Comparison of ENCODE assay signal across 1 cellular context in genomic region chr3:195001961-195002861, GRCh38.
A peak's percentile ranks its signal among the peaks of the same experiment; 100 is the strongest.
TF ChIP-seq lines count a peak whose summit lies in the region.

No MANE protein-coding gene starts in this region.

TF ChIP-seq in HepG2, 621 proteins besides CTCF, POLR2A, EP300 and RAD21 (continued from another document and continues in another):
- TF ChIP-seq ZNF329 (CRISPR knock-in tag; IDR thresholded peaks at IDR 0.05; ENCODE audit: low read depth) (no peak), FOSL2 (CRISPR knock-in tag; IDR thresholded peaks at IDR 0.05) (peak; percentile 58), FOXP1 (IDR thresholded peaks at IDR 0.05) (no peak), FOXP1 (CRISPR knock-in tag; IDR thresholded peaks at IDR 0.05) (peak; percentile 25), ELF3 (CRISPR knock-in tag; IDR thresholded peaks at IDR 0.05) (peak; percentile 52), ERF (CRISPR knock-in tag; IDR thresholded peaks at IDR 0.05) (peak; percentile 71; the same call in 1 of the 2 replicates), ZNF768 (CRISPR knock-in tag; IDR thresholded peaks at IDR 0.05) (peak; percentile 19; the same call in 1 of the 2 replicates), ZNF234 (CRISPR knock-in tag; conservative IDR thresholded peaks at IDR 0.05) (no peak), ATF3 (CRISPR knock-in tag; IDR thresholded peaks at IDR 0.05) (0 out of 2 replicates have a peak, but pooled peaks have one; percentile 31), SMAD3 (CRISPR knock-in tag; IDR thresholded peaks at IDR 0.05) (peak; percentile 55; the same call in 1 of the 2 replicates), TGIF2 (CRISPR knock-in tag; IDR thresholded peaks at IDR 0.05) (no peak), ASH2L (IDR thresholded peaks at IDR 0.05; ENCODE audit: insufficient read length, low read depth, low read length) (peak; percentile 25), ZNF766 (CRISPR knock-in tag; IDR thresholded peaks at IDR 0.05; ENCODE audit: borderline replicate concordance) (no peak), ELF1 (CRISPR knock-in tag; IDR thresholded peaks at IDR 0.05) (0 out of 2 replicates have a peak, but pooled peaks have one; percentile 11), HMG20A (CRISPR knock-in tag; IDR thresholded peaks at IDR 0.05; ENCODE audit: borderline replicate concordance) (peak; percentile 27; the same call in 1 of the 2 replicates), MZF1 (CRISPR knock-in tag; IDR thresholded peaks at IDR 0.05; ENCODE audit: borderline replicate concordance) (no peak), KAT8 (CRISPR knock-in tag; IDR thresholded peaks at IDR 0.05) (peak; percentile 43; the same call in 1 of the 2 replicates), FOXA3 (CRISPR knock-in tag; IDR thresholded peaks at IDR 0.05) (peak; percentile 50), ARNTL (CRISPR knock-in tag; IDR thresholded peaks at IDR 0.05) (no peak), ZBED4 (CRISPR knock-in tag; IDR thresholded peaks at IDR 0.05; ENCODE audit: borderline replicate concordance) (peak; percentile 79; the same call in 1 of the 2 replicates), TFE3 (CRISPR knock-in tag; IDR thresholded peaks at IDR 0.05) (0 out of 2 replicates have a peak, but pooled peaks have one; percentile 45), HOXA7 (CRISPR knock-in tag; IDR thresholded peaks at IDR 0.05) (no peak), ZSCAN20 (CRISPR knock-in tag; IDR thresholded peaks at IDR 0.05; ENCODE audit: borderline replicate concordance) (no peak), TAF15 (IDR thresholded peaks at IDR 0.05; ENCODE audit: low read depth, low read length, poor library complexity, severe bottlenecking) (no peak), ZNF251 (CRISPR knock-in tag; IDR thresholded peaks at IDR 0.05) (no peak), ZNF253 (CRISPR knock-in tag; IDR thresholded peaks at IDR 0.05; ENCODE audit: borderline replicate concordance) (no peak), FOXO1 (CRISPR knock-in tag; IDR thresholded peaks at IDR 0.05) (peak; percentile 64; the same call in 1 of the 2 replicates), HNF4A (CRISPR knock-in tag; IDR thresholded peaks at IDR 0.05) (peak; percentile 30; the same call in 1 of the 2 replicates), PPARG (CRISPR knock-in tag; conservative IDR thresholded peaks at IDR 0.05) (0 out of 2 replicates have a peak, but pooled peaks have one; percentile 26), ZNF121 (CRISPR knock-in tag; IDR thresholded peaks at IDR 0.05) (0 out of 2 replicates have a peak, but pooled peaks have one; percentile 8), AHR (CRISPR knock-in tag; IDR thresholded peaks at IDR 0.05) (0 out of 2 replicates have a peak, but pooled peaks have one; percentile 41), NKX3-1 (CRISPR knock-in tag; IDR thresholded peaks at IDR 0.05) (no peak), ZNF446 (CRISPR knock-in tag; IDR thresholded peaks at IDR 0.05) (no peak)
- TF ChIP-seq, protein P1, sequence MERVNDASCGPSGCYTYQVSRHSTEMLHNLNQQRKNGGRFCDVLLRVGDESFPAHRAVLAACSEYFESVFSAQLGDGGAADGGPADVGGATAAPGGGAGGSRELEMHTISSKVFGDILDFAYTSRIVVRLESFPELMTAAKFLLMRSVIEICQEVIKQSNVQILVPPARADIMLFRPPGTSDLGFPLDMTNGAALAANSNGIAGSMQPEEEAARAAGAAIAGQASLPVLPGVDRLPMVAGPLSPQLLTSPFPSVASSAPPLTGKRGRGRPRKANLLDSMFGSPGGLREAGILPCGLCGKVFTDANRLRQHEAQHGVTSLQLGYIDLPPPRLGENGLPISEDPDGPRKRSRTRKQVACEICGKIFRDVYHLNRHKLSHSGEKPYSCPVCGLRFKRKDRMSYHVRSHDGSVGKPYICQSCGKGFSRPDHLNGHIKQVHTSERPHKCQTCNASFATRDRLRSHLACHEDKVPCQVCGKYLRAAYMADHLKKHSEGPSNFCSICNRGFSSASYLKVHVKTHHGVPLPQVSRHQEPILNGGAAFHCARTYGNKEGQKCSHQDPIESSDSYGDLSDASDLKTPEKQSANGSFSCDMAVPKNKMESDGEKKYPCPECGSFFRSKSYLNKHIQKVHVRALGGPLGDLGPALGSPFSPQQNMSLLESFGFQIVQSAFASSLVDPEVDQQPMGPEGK (CRISPR knock-in tag; IDR thresholded peaks at IDR 0.05), result peak; percentile 73
- TF ChIP-seq, protein P2, sequence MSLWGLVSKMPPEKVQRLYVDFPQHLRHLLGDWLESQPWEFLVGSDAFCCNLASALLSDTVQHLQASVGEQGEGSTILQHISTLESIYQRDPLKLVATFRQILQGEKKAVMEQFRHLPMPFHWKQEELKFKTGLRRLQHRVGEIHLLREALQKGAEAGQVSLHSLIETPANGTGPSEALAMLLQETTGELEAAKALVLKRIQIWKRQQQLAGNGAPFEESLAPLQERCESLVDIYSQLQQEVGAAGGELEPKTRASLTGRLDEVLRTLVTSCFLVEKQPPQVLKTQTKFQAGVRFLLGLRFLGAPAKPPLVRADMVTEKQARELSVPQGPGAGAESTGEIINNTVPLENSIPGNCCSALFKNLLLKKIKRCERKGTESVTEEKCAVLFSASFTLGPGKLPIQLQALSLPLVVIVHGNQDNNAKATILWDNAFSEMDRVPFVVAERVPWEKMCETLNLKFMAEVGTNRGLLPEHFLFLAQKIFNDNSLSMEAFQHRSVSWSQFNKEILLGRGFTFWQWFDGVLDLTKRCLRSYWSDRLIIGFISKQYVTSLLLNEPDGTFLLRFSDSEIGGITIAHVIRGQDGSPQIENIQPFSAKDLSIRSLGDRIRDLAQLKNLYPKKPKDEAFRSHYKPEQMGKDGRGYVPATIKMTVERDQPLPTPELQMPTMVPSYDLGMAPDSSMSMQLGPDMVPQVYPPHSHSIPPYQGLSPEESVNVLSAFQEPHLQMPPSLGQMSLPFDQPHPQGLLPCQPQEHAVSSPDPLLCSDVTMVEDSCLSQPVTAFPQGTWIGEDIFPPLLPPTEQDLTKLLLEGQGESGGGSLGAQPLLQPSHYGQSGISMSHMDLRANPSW (CRISPR knock-in tag; IDR thresholded peaks at IDR 0.05; ENCODE audit: borderline replicate concordance), result no peak
- TF ChIP-seq, protein P3, sequence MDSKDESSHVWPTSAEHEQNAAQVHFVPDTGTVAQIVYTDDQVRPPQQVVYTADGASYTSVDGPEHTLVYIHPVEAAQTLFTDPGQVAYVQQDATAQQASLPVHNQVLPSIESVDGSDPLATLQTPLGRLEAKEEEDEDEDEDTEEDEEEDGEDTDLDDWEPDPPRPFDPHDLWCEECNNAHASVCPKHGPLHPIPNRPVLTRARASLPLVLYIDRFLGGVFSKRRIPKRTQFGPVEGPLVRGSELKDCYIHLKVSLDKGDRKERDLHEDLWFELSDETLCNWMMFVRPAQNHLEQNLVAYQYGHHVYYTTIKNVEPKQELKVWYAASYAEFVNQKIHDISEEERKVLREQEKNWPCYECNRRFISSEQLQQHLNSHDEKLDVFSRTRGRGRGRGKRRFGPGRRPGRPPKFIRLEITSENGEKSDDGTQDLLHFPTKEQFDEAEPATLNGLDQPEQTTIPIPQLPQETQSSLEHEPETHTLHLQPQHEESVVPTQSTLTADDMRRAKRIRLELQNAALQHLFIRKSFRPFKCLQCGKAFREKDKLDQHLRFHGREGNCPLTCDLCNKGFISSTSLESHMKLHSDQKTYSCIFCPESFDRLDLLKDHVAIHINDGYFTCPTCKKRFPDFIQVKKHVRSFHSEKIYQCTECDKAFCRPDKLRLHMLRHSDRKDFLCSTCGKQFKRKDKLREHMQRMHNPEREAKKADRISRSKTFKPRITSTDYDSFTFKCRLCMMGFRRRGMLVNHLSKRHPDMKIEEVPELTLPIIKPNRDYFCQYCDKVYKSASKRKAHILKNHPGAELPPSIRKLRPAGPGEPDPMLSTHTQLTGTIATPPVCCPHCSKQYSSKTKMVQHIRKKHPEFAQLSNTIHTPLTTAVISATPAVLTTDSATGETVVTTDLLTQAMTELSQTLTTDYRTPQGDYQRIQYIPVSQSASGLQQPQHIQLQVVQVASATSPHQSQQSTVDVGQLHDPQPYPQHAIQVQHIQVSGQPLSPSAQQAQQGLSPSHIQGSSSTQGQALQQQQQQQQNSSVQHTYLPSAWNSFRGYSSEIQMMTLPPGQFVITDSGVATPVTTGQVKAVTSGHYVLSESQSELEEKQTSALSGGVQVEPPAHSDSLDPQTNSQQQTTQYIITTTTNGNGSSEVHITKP (CRISPR knock-in tag; IDR thresholded peaks at IDR 0.05; ENCODE audit: low read depth), result 0 out of 2 replicates have a peak, but pooled peaks have one; percentile 26
- TF ChIP-seq, protein P4, sequence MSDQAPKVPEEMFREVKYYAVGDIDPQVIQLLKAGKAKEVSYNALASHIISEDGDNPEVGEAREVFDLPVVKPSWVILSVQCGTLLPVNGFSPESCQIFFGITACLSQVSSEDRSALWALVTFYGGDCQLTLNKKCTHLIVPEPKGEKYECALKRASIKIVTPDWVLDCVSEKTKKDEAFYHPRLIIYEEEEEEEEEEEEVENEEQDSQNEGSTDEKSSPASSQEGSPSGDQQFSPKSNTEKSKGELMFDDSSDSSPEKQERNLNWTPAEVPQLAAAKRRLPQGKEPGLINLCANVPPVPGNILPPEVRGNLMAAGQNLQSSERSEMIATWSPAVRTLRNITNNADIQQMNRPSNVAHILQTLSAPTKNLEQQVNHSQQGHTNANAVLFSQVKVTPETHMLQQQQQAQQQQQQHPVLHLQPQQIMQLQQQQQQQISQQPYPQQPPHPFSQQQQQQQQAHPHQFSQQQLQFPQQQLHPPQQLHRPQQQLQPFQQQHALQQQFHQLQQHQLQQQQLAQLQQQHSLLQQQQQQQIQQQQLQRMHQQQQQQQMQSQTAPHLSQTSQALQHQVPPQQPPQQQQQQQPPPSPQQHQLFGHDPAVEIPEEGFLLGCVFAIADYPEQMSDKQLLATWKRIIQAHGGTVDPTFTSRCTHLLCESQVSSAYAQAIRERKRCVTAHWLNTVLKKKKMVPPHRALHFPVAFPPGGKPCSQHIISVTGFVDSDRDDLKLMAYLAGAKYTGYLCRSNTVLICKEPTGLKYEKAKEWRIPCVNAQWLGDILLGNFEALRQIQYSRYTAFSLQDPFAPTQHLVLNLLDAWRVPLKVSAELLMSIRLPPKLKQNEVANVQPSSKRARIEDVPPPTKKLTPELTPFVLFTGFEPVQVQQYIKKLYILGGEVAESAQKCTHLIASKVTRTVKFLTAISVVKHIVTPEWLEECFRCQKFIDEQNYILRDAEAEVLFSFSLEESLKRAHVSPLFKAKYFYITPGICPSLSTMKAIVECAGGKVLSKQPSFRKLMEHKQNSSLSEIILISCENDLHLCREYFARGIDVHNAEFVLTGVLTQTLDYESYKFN (CRISPR knock-in tag; conservative IDR thresholded peaks at IDR 0.05), result 0 out of 2 replicates have a peak, but pooled peaks have one; percentile 27
- TF ChIP-seq, protein P5, sequence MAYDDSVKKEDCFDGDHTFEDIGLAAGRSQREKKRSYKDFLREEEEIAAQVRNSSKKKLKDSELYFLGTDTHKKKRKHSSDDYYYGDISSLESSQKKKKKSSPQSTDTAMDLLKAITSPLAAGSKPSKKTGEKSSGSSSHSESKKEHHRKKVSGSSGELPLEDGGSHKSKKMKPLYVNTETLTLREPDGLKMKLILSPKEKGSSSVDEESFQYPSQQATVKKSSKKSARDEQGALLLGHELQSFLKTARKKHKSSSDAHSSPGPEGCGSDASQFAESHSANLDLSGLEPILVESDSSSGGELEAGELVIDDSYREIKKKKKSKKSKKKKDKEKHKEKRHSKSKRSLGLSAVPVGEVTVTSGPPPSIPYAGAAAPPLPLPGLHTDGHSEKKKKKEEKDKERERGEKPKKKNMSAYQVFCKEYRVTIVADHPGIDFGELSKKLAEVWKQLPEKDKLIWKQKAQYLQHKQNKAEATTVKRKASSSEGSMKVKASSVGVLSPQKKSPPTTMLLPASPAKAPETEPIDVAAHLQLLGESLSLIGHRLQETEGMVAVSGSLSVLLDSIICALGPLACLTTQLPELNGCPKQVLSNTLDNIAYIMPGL (CRISPR knock-in tag; IDR thresholded peaks at IDR 0.05; ENCODE audit: borderline replicate concordance in 1 of 2, low read depth in 1 of 2), result peak in 1 of 2 experiments; percentile 82; a peak in 1 of 4 replicates
